1 cellular context compared by ENCODE assay signal in the genomic region with DNA sequence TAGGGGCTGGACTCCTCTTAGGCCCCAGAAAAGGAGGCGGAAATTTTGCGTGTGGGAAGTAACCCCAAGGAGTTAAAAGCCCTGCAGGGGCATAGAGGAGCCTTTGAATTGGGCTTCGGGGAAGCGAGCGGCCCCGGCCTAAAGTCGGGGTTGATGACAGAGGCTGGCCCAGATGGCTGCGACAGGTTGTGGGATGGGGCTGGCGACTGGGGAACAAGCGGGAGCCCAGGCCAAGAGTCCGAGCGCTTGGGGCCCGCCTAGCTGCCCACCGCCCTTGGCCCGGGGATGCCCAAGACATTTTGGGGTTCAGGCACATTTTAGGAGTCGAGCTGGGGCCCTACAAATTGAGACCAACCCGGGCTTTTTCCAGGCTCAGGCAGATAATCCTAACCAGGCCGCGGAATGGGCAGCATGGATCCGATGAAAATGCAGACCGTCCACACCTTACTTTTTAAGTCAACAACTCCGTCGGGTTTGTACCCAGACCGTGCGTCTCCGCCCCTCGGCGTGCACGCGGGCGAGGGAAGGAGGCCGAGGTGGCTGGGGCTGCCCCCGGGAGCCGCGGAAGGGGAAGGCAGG.
TF ChIP-seq lines count a peak whose summit lies in the region.

No MANE protein-coding gene starts in this region.

TF ChIP-seq in HepG2, 621 proteins besides CTCF, POLR2A, EP300 and RAD21 (continued from another document):
- TF ChIP-seq ZNF451 (CRISPR knock-in tag; IDR thresholded peaks at IDR 0.05) (no peak), SNAPC2 (CRISPR knock-in tag; IDR thresholded peaks at IDR 0.05) (peak; percentile 11; the same call in 1 of the 2 replicates), ZNF646 (CRISPR knock-in tag; IDR thresholded peaks at IDR 0.05) (0 out of 2 replicates have a peak, but pooled peaks have one; percentile 1), ZBTB42 (CRISPR knock-in tag; IDR thresholded peaks at IDR 0.05) (no peak), ZNF468 (CRISPR knock-in tag; IDR thresholded peaks at IDR 0.05) (0 out of 2 replicates have a peak, but pooled peaks have one; percentile 13), ZNF674 (CRISPR knock-in tag; IDR thresholded peaks at IDR 0.05; ENCODE audit: low read depth) (no peak), FOSL1 (CRISPR knock-in tag; IDR thresholded peaks at IDR 0.05; ENCODE audit: borderline replicate concordance) (0 out of 2 replicates have a peak, but pooled peaks have one; percentile 42), HNRNPK (IDR thresholded peaks at IDR 0.05; ENCODE audit: low read depth, low read length, poor library complexity, severe bottlenecking) (no peak), ZNF318 (CRISPR knock-in tag; IDR thresholded peaks at IDR 0.05) (0 out of 2 replicates have a peak, but pooled peaks have one; percentile 24), ELF4 (CRISPR knock-in tag; IDR thresholded peaks at IDR 0.05; ENCODE audit: borderline replicate concordance) (0 out of 2 replicates have a peak, but pooled peaks have one; percentile 0), HNRNPL (IDR thresholded peaks at IDR 0.05; ENCODE audit: low read depth, low read length) (no peak; the same call in 1 of the 2 replicates), JUNB (CRISPR knock-in tag; IDR thresholded peaks at IDR 0.05; ENCODE audit: borderline replicate concordance) (no peak), KLF16 (CRISPR knock-in tag; IDR thresholded peaks at IDR 0.05) (no peak), PHF20 (CRISPR knock-in tag; IDR thresholded peaks at IDR 0.05) (peak; percentile 2), BHLHE40 (IDR thresholded peaks at IDR 0.05; ENCODE audit: low read length) (no peak), ZNF496 (CRISPR knock-in tag; IDR thresholded peaks at IDR 0.05; ENCODE audit: insufficient replicate concordance) (no peak), WIZ (CRISPR knock-in tag; IDR thresholded peaks at IDR 0.05) (no peak), ZNF607 (CRISPR knock-in tag; IDR thresholded peaks at IDR 0.05; ENCODE audit: borderline replicate concordance) (no peak), MAX (IDR thresholded peaks at IDR 0.05) (no peak; the same call in 1 of the 2 replicates), RBM39 (IDR thresholded peaks at IDR 0.05; ENCODE audit: low read depth, low read length, poor library complexity, severe bottlenecking) (no peak), DPF2 (CRISPR knock-in tag; IDR thresholded peaks at IDR 0.05; ENCODE audit: borderline replicate concordance, low read depth) (no peak), GATAD1 (CRISPR knock-in tag; IDR thresholded peaks at IDR 0.05) (no peak), ZNF709 (CRISPR knock-in tag; IDR thresholded peaks at IDR 0.05) (no peak), HMG20A (CRISPR knock-in tag; IDR thresholded peaks at IDR 0.05; ENCODE audit: borderline replicate concordance) (no peak), SALL2 (CRISPR knock-in tag; IDR thresholded peaks at IDR 0.05) (0 out of 2 replicates have a peak, but pooled peaks have one; percentile 0), ZNF224 (CRISPR knock-in tag; IDR thresholded peaks at IDR 0.05) (0 out of 2 replicates have a peak, but pooled peaks have one; percentile 11), ZNF878 (CRISPR knock-in tag; IDR thresholded peaks at IDR 0.05) (0 out of 2 replicates have a peak, but pooled peaks have one; percentile 6), ZNF891 (CRISPR knock-in tag; IDR thresholded peaks at IDR 0.05) (no peak), NR2C2 (CRISPR knock-in tag; IDR thresholded peaks at IDR 0.05; ENCODE audit: borderline replicate concordance) (no peak; the same call in 1 of the 2 replicates)
- TF ChIP-seq, protein P1, sequence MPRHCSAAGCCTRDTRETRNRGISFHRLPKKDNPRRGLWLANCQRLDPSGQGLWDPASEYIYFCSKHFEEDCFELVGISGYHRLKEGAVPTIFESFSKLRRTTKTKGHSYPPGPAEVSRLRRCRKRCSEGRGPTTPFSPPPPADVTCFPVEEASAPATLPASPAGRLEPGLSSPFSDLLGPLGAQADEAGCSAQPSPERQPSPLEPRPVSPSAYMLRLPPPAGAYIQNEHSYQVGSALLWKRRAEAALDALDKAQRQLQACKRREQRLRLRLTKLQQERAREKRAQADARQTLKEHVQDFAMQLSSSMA (CRISPR knock-in tag; IDR thresholded peaks at IDR 0.05), result no peak; the same call in 1 of the 2 replicates
- TF ChIP-seq, protein P2, sequence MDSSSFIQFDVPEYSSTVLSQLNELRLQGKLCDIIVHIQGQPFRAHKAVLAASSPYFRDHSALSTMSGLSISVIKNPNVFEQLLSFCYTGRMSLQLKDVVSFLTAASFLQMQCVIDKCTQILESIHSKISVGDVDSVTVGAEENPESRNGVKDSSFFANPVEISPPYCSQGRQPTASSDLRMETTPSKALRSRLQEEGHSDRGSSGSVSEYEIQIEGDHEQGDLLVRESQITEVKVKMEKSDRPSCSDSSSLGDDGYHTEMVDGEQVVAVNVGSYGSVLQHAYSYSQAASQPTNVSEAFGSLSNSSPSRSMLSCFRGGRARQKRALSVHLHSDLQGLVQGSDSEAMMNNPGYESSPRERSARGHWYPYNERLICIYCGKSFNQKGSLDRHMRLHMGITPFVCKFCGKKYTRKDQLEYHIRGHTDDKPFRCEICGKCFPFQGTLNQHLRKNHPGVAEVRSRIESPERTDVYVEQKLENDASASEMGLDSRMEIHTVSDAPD (CRISPR knock-in tag; IDR thresholded peaks at IDR 0.05), result no peak
TF ChIP-seq in HepG2: peak in this region for 40.
